In the genomic region with DNA sequence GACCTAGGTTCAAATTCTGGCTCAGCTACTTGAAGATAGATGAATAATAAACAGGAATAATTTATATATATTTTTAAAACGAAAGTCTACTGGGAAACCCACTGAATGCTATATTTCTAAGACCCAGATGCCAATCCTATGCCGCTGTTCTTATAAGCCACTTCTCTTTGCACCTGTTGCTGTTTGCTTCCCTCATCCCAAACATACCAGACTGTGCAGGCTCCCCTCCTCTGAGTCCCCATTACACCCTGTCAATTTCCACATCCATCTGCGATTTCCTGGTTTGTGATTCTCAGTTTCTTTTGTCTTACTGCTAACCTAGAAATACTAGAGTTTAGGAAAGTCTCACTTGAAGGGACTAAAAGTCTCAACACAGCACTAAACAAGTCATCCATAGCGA, we compare ENCODE assay signal across 1 cellular context.
TF ChIP-seq lines count a peak whose summit lies in the region.

No MANE protein-coding gene starts in this region.

TF ChIP-seq in IMR-90, 13 proteins besides CTCF, POLR2A, EP300 and RAD21 (continued from another document):
- TF ChIP-seq, protein P1, sequence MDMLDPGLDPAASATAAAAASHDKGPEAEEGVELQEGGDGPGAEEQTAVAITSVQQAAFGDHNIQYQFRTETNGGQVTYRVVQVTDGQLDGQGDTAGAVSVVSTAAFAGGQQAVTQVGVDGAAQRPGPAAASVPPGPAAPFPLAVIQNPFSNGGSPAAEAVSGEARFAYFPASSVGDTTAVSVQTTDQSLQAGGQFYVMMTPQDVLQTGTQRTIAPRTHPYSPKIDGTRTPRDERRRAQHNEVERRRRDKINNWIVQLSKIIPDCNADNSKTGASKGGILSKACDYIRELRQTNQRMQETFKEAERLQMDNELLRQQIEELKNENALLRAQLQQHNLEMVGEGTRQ (IDR thresholded peaks at IDR 0.05; ENCODE audit: low read depth, low read length), result no peak
- TF ChIP-seq MAZ (IDR thresholded peaks at IDR 0.05; ENCODE audit: borderline replicate concordance, low read depth, low read length), result no peak
- no peak for TF ChIP-seq ELK1 (IDR thresholded peaks at IDR 0.05; ENCODE audit: borderline replicate concordance, low read depth, low read length)
- TF ChIP-seq CHD1 (IDR thresholded peaks at IDR 0.05; ENCODE audit: low read depth, low read length), result no peak
- no peak for TF ChIP-seq MAFK (IDR thresholded peaks at IDR 0.05; ENCODE audit: low read depth, low read length)
- TF ChIP-seq RCOR1 (IDR thresholded peaks at IDR 0.05; ENCODE audit: insufficient replicate concordance, low read length), result no peak
- no peak for TF ChIP-seq BHLHE40 (IDR thresholded peaks at IDR 0.05; ENCODE audit: low read depth, low read length)
- no peak for TF ChIP-seq SMC3 (IDR thresholded peaks at IDR 0.05; ENCODE audit: low read depth, low read length)
